In genomic region chr2:148651972-148652371, GRCh38 we compare ENCODE assay signal across 22 cellular contexts. TPM values are rescaled to one million over a fixed set of nuclear protein-coding genes. Genes with fewer than 3 reads are reported as not detected.
DNase-seq lines count a peak whose midpoint lies in the region; ATAC-seq, FAIRE-seq and TF ChIP-seq lines count a peak whose summit lies in the region.
"Had no signal": no experiment of that assay in that cellular context is flagged by ENCODE, and none has a peak within 500 bp of the region (broad histone marks: within the 10 kb centered on the region; RNA-seq: fewer than 3 reads in every experiment).

No MANE protein-coding gene starts in this region.

- no peaks in the 10 kb centered on the region for H3K79me1 ChIP-seq in H1 (ENCODE audit: low read depth, low read length)

- no peak overlapping the region for H3K18ac ChIP-seq in H1 (ENCODE audit: extremely low read depth, low read length)

- H3K23me2 ChIP-seq in H1 (ENCODE audit: low read depth, low read length), result no peaks in the 10 kb centered on the region

- no peak overlapping the region for H2BK5ac ChIP-seq in H1 (ENCODE audit: low read depth, low read length)

- H3K23ac ChIP-seq in H1 (ENCODE audit: insufficient read length), result no peak overlapping the region

- H3K9ac ChIP-seq in OCI-LY3 (ENCODE audit: low read length), result no peak overlapping the region
- H3K9ac ChIP-seq in H1 (replicated peaks in 1 of 4; ENCODE audit: extremely low read depth in 1 of 4, low read depth in 3 of 4, low read length in 3 of 4), result no peak overlapping the region

- no peak overlapping the region for H3K4me3 ChIP-seq in OCI-LY3 (ENCODE audit: low read length)
- H3K4me3 ChIP-seq in H1 (ENCODE audit: extremely low read depth in 1 of 4, insufficient read depth in 2 of 4, low read depth in 3 of 4, low read length in 4 of 4), result no peak overlapping the region
- no peak overlapping the region for H3K4me3 ChIP-seq in suprapubic skin
- H3K4me3 ChIP-seq: ascending aorta, ovary, right atrium auricular region had no signal

- no peak overlapping the region for H2AFZ ChIP-seq in OCI-LY3 (ENCODE audit: low read depth, low read length)
- H2AFZ ChIP-seq in H1 (ENCODE audit: low read length), result no peak overlapping the region

- POLR2A ChIA-PET in H1 (lab: Charles Lee; ENCODE audit: partially characterized antibody), result interaction anchor here (0.7 to 1.0 kb wide), 2 partner anchors 8 to 172 kb away, joined by 3 read pairs; no protein-coding TSS in a partner anchor

- H3K79me2 ChIP-seq in OCI-LY3 (ENCODE audit: low read length) (peaks cover 100% of the 10 kb centered on the region), H1 (ENCODE audit: control insufficient read depth in 1 of 2, insufficient read depth in 2 of 2, low read length in 2 of 2) (peaks cover 41 to 100% of the 10 kb centered on the region in 2 experiments)

- H3K4me3 Mint-ChIP-seq in stimulated activated naive CD8-positive, alpha-beta T cell treated with anti-CD3 and anti-CD28 coated beads, Interleukin-15, amount 100 ng/mL, for 72 hours, result peak overlapping the region; percentile 25 to 29

- CTCF ChIA-PET in H1 (lab: Charles Lee; ENCODE audit: partially characterized antibody), result interaction anchor here (0.8 kb wide), 1 partner anchor 313 kb away, joined by 3 read pairs; no protein-coding TSS in a partner anchor

- DNase-seq in stimulated activated naive CD8-positive, alpha-beta T cell treated with anti-CD3 and anti-CD28 coated beads, Interleukin-15, amount 100 ng/mL, for 72 hours, result no peak
- DNase-seq in stimulated activated naive CD8-positive, alpha-beta T cell treated with anti-CD3 and anti-CD28 coated beads, Interleukin-15, Interleukin-2, amounts not matched to agents 100 U/mL and 50 U/mL, for 24 hours, result no peak
- no peak for DNase-seq in H1 (ENCODE audit: low read depth in 1 of 2, low spot score in 2 of 2)
- no peak for DNase-seq in LoVo (ENCODE audit: low spot score)
- no peak for DNase-seq in NOMO-1 treated with DMSO at 0.1 percent for 48 hours (lab: John Stamatoyannopoulos, UW; ENCODE audit: unreplicated experiment)
- no peak for DNase-seq in suprapubic skin (ENCODE audit: low spot score in 2 of 2)
- DNase-seq: activated CD4-positive, alpha-beta T cell treated with anti-CD3 and anti-CD28 coated beads for 4 hours; cerebellar nuclear complex; DMS 273 treated with DMSO at 0.1 percent for 48 hours; H7; head of caudate nucleus; mammary epithelial cell; NCI-H1694 treated with DMSO at 0.1 percent for 48 hours; NCI-H748 treated with DMSO at 0.1 percent for 48 hours; ovary; Right ventricle myocardium superior had no signal

- TF ChIP-seq CTCF in OCI-LY3 (IDR thresholded peaks at IDR 0.05; ENCODE audit: low read depth, low read length), result no peak
- TF ChIP-seq CTCF in H1 (IDR thresholded peaks at IDR 0.05; ENCODE audit: control extremely low read depth in 1 of 3, insufficient read depth in 1 of 3, low read depth in 1 of 3, low read length in 3 of 3), result no peak
- no peak for TF ChIP-seq CTCF in suprapubic skin (IDR thresholded peaks at IDR 0.05)

- TF ChIP-seq RAD21 in H1 (IDR thresholded peaks at IDR 0.05 in 1 of 2, conservative IDR thresholded peaks at IDR 0.05 in 1 of 2; ENCODE audit: low read depth in 2 of 2, low read length in 2 of 2), result no peak

- no peak overlapping the region for H3K27ac ChIP-seq in OCI-LY3 (ENCODE audit: low read length)
- H3K27ac ChIP-seq in H1 (ENCODE audit: low read depth, low read length), result no peak overlapping the region
- no peak overlapping the region for H3K27ac ChIP-seq in suprapubic skin
- H3K27ac ChIP-seq: ascending aorta, C4-2B, ovary, right atrium auricular region had no signal

- H3K27me3 Mint-ChIP-seq in stimulated activated naive CD8-positive, alpha-beta T cell treated with anti-CD3 and anti-CD28 coated beads, Interleukin-15, amount 100 ng/mL, for 72 hours, result no peaks in the 10 kb centered on the region

- no peak overlapping the region for H2BK20ac ChIP-seq in H1 (ENCODE audit: low read length)

- H3K4me1 Mint-ChIP-seq in stimulated activated naive CD8-positive, alpha-beta T cell treated with anti-CD3 and anti-CD28 coated beads, Interleukin-15, amount 100 ng/mL, for 72 hours, result peaks cover 72% of the 10 kb centered on the region

- H2BK120ac ChIP-seq in H1 (replicated peaks; ENCODE audit: low read depth, low read length), result no peak overlapping the region

- H3K27me3 ChIP-seq in OCI-LY3 (ENCODE audit: low read depth, low read length) (no peaks in the 10 kb centered on the region), H1 (replicated peaks in 1 of 4; ENCODE audit: control insufficient read depth in 3 of 4, extremely low read depth in 1 of 4, insufficient read depth in 3 of 4, low read length in 3 of 4) (no peaks in the 10 kb centered on the region), suprapubic skin (no peaks in the 10 kb centered on the region)
- H3K27me3 ChIP-seq: ascending aorta, ovary, right atrium auricular region had no signal

- H3K14ac ChIP-seq in H1 (ENCODE audit: insufficient read length), result no peak overlapping the region

- H3K36me3 ChIP-seq in OCI-LY3 (replicated peaks; ENCODE audit: low read depth, low read length) (no peaks in the 10 kb centered on the region), H1 (ENCODE audit: control insufficient read depth in 2 of 4, insufficient read depth in 4 of 4, low read length in 3 of 4) (no peaks in the 10 kb centered on the region), suprapubic skin (no peaks in the 10 kb centered on the region)
- H3K36me3 ChIP-seq: ascending aorta, ovary, right atrium auricular region had no signal

- H3K4me2 ChIP-seq in OCI-LY3 (ENCODE audit: low read length) (peak overlapping the region; percentile 24), H1 (ENCODE audit: insufficient read depth in 1 of 2, low read depth in 2 of 2, low read length in 2 of 2) (no peak overlapping the region)

- no peak for TF ChIP-seq EP300 in H1 (IDR thresholded peaks at IDR 0.05; ENCODE audit: borderline replicate concordance in 1 of 2, low read depth in 2 of 2, low read length in 2 of 2)
- TF ChIP-seq EP300 in suprapubic skin (IDR thresholded peaks at IDR 0.05), result no peak

- H4K20me1 ChIP-seq in OCI-LY3 (ENCODE audit: insufficient read depth, low read length), result peaks cover 94% of the 10 kb centered on the region
- H4K20me1 ChIP-seq in H1 (replicated peaks in 1 of 2; ENCODE audit: control insufficient read depth in 1 of 2, insufficient read depth in 2 of 2, low read length in 2 of 2), result peaks cover 17 to 20% of the 10 kb centered on the region in 2 experiments

- peaks cover 30% of the 10 kb centered on the region for H3K4me1 ChIP-seq in OCI-LY3 (ENCODE audit: low read length)
- H3K4me1 ChIP-seq in H1 (replicated peaks in 1 of 4; ENCODE audit: control insufficient read depth in 3 of 4, insufficient read depth in 4 of 4, low read length in 3 of 4), result peaks cover 0 to 3% (median 1%) of the 10 kb centered on the region in 4 experiments; a peak in 2 of 7 replicates
- peaks cover 35% of the 10 kb centered on the region for H3K4me1 ChIP-seq in suprapubic skin

- H2AK5ac ChIP-seq in H1 (ENCODE audit: low read depth, low read length), result no peak overlapping the region

- H3K27ac Mint-ChIP-seq in stimulated activated naive CD8-positive, alpha-beta T cell treated with anti-CD3 and anti-CD28 coated beads, Interleukin-15, amount 100 ng/mL, for 72 hours, result no peak overlapping the region

- H4K5ac ChIP-seq in H1 (ENCODE audit: insufficient read length, low read depth, low read length), result no peak overlapping the region

- TF ChIP-seq POLR2A in H1 (IDR thresholded peaks at IDR 0.05; ENCODE audit: control extremely low read depth in 1 of 2, low read depth in 2 of 2, low read length in 2 of 2), result no peak
- no peak for TF ChIP-seq POLR2A in suprapubic skin (IDR thresholded peaks at IDR 0.05)

- H3K9me3 ChIP-seq in OCI-LY3 (ENCODE audit: insufficient read depth, low read length) (no peaks in the 10 kb centered on the region), H1 (ENCODE audit: insufficient read depth in 2 of 2, low read depth in 1 of 2, low read length in 1 of 2) (no peaks in the 10 kb centered on the region), suprapubic skin (no peaks in the 10 kb centered on the region)
- H3K9me3 ChIP-seq: ascending aorta, ovary, right atrium auricular region had no signal

- no peak overlapping the region for H2BK15ac ChIP-seq in H1 (ENCODE audit: low read length)

- no peak overlapping the region for H4K91ac ChIP-seq in H1 (replicated peaks; ENCODE audit: insufficient read length, low read length)

- FAIRE-seq in H1 (lab: Jason Lieb, UNC), result peak; percentile 48
- FAIRE-seq: G401.6, TTC549 had no signal

- 76% methylated on average over 2 of the region's 2 CpGs; no CpG with 5 or more reads in 1 of the 2 experiments for WGBS in H1 (ENCODE audit: extremely low coverage in 1 of 2, insufficient coverage in 1 of 2, insufficient read length in 1 of 2, insufficient replicate concordance in 2 of 2, low coverage in 1 of 2, low lambda C conversion rate in 2 of 2, missing lambda C conversion rate in 1 of 2), 2 experiments
- WGBS in suprapubic skin, result 78% methylated on average over 2 of the region's 2 CpGs

- ATAC-seq in stimulated activated naive CD8-positive, alpha-beta T cell treated with anti-CD3 and anti-CD28 coated beads, Interleukin-15, amount 100 ng/mL, for 72 hours, result no peak
- ATAC-seq in stimulated activated naive CD8-positive, alpha-beta T cell treated with anti-CD3 and anti-CD28 coated beads, Interleukin-15, Interleukin-2, amounts not matched to agents 100 U/mL and 50 U/mL, for 24 hours, result no peak

- H3K9me3 Mint-ChIP-seq in stimulated activated naive CD8-positive, alpha-beta T cell treated with anti-CD3 and anti-CD28 coated beads, Interleukin-15, amount 100 ng/mL, for 72 hours, result no peaks in the 10 kb centered on the region

- no peak overlapping the region for H4K8ac ChIP-seq in H1 (ENCODE audit: extremely low read depth, insufficient read depth, low read length)

- no peak overlapping the region for H3K56ac ChIP-seq in H1 (replicated peaks; ENCODE audit: insufficient read length, low read depth, low read length)

- H2BK12ac ChIP-seq in H1 (ENCODE audit: low read depth, low read length), result no peak overlapping the region

- no peak overlapping the region for H3K4ac ChIP-seq in H1 (replicated peaks; ENCODE audit: insufficient read length, low read depth, low read length)

TF ChIP-seq in H1, 55 proteins besides CTCF, POLR2A, EP300 and RAD21:
- TF ChIP-seq EZH2 (IDR thresholded peaks at IDR 0.05; ENCODE audit: low read depth, low read length, severe bottlenecking) (no peak), HDAC6 (IDR thresholded peaks at IDR 0.05; ENCODE audit: low read depth, low read length) (no peak), JUN (IDR thresholded peaks at IDR 0.05; ENCODE audit: low read depth, low read length) (no peak)
TF ChIP-seq in H1: peak in this region for 0.

RNA-seq across cellular contexts. Expression of gene EPC2, which starts 7.4 kb away (rescaled TPM):
- 24.1 and 25.7 TPM in 2 replicates for total RNA-seq in H1 (2021; fragmentation: NEBNext Ultra II Directional; extraction: Animal tissue kit (Norgen Biotek cat#: 25700))
- 9.6 and 16.1 TPM in 2 replicates for polyA plus RNA-seq in H1 (2011; rRNA removed)
- polyA plus RNA-seq in H1 (2011; cell fraction: cytosol; rRNA removed), result 13.7 TPM
- 11.2 TPM for polyA plus RNA-seq in H1 (2011; cell fraction: nucleus; rRNA removed)
- polyA plus RNA-seq in H1 (2012, experiment 1 of 2), result 10.6 to 13.4 TPM (median 11.7 TPM) in 4 replicates
- 0.68 TPM for polyA plus RNA-seq in H1 (2012, experiment 2 of 2)
- polyA plus RNA-seq in H1 (2013, experiment 1 of 2), result 10.5 TPM
- 10.5 TPM for polyA plus RNA-seq in H1 (2013, experiment 2 of 2)
- polyA minus RNA-seq in H1 (2011; rRNA and poly(A)+ RNA removed), result 35.4 and 44.8 TPM in 2 replicates
- polyA minus RNA-seq in H1 (2011; cell fraction: cytosol; rRNA and poly(A)+ RNA removed), result 14.5 TPM
- polyA minus RNA-seq in H1 (2011; cell fraction: nucleus; rRNA and poly(A)+ RNA removed), result 75.6 TPM
- 10 to 100 TPM; 22.9 to 30.3 (median 26.9) TPM for total RNA-seq in suprapubic skin
